In the genomic region with DNA sequence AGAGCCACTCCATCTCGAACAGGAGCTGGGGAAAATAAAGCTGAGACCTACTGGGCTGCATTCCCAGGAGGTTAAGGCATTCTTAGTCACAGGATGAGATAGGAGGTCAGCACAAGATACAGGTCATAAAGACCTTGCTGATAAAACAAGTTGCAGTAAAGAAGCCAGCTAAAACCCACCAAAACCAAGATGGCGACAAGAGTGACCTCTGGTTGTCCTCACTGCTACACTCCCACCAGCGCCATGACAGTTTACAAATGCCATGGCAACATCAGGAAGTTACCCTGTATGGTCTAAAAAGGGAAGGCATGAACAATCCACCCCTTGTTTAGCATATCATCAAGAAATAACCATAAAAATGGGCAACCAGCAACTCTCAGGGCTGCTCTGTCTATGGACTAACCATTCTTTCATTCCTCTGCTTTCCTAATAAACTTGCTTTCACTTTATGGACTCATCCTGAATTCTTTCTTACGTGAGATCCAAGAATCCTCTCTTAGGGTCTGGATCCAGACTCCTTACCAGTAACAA, we compare ENCODE assay signal across 2 cellular contexts. TPM values are rescaled to one million over a fixed set of nuclear protein-coding genes. Genes with fewer than 3 reads are reported as not detected.
"Had no signal": no experiment of that assay in that cellular context is flagged by ENCODE, and none has a peak within 500 bp of the region (broad histone marks: within the 10 kb centered on the region; RNA-seq: fewer than 3 reads in every experiment).

No MANE protein-coding gene starts in this region.

RNA-seq across cellular contexts. Expression of a gene that starts 10.1 kb away (rescaled TPM):
- polyA plus RNA-seq: naive thymus-derived CD4-positive, alpha-beta T cell had no signal

RNA-seq across cellular contexts. Expression of a gene that starts 24.0 kb away (rescaled TPM):
- total RNA-seq: right atrium auricular region had no signal
- polyA plus RNA-seq: naive thymus-derived CD4-positive, alpha-beta T cell had no signal
